ENCODE assay signal across 8 cellular contexts in the genomic region with DNA sequence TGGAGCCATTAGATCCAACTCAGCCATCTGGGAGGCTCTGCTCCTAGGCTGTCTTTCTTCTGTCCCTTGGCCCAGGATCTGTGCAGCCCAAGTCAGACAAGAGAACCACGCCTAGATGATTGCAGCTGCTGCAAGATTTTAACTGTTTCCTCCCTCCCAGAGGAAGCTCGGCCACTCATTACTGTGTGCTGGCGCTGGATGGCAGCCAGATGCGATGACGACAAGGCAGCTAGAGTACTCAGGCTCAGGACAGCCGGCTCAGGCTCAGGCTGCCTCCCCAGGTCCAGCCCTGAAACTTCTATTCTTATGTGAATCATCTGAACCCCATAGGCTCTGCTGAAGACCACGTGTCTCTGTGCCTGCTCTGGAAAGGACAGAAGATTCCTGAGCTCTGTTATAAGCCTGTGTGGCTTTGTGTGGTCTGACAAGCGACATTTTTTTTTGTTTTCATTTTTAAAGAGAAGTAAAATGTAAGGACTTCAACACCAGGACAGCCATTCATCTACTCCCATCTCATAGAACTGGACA. TPM values are rescaled to one million over a fixed set of nuclear protein-coding genes. Genes with fewer than 3 reads are reported as not detected.
DNase-seq lines count a peak whose midpoint lies in the region; ATAC-seq and TF ChIP-seq lines count a peak whose summit lies in the region.

No MANE protein-coding gene starts in this region.

- peak overlapping the region; percentile 28 for H3K27ac Mint-ChIP-seq in activated naive CD4-positive, alpha-beta T cell treated with anti-CD3 and anti-CD28 coated beads, Interleukin-2, amount 10 ng/mL, durations not matched to agents 7 days and 5 days
- H3K27ac Mint-ChIP-seq in activated B cell treated with CpG ODN at 0.5 μM for 24 hours: no peak overlapping the region
- H3K27ac Mint-ChIP-seq in naive thymus-derived CD8-positive, alpha-beta T cell: peak overlapping the region in 5 of 10 donors; percentile 3 to 76 (median 56)

- H3K27me3 Mint-ChIP-seq in activated naive CD4-positive, alpha-beta T cell treated with anti-CD3 and anti-CD28 coated beads, Interleukin-2, amount 10 ng/mL, durations not matched to agents 7 days and 5 days: no peaks in the 10 kb centered on the region
- H3K27me3 Mint-ChIP-seq in activated B cell treated with CpG ODN at 0.5 μM for 24 hours: no peaks in the 10 kb centered on the region
- H3K27me3 Mint-ChIP-seq in naive thymus-derived CD8-positive, alpha-beta T cell: no peaks in the 10 kb centered on the region

- ATAC-seq in HG03064 (IDR thresholded peaks at IDR 0.05; ENCODE audit: low read depth, unreplicated experiment) (peak; percentile 84), activated B cell treated with CpG ODN at 0.5 μM for 24 hours (ENCODE audit: low read depth) (peak; percentile 14)
- ATAC-seq in naive thymus-derived CD8-positive, alpha-beta T cell: peak; percentile 28 to 54

- no peak for TF ChIP-seq CTCF in activated B cell treated with CpG ODN at 0.5 μM for 24 hours (IDR thresholded peaks at IDR 0.05)
- TF ChIP-seq CTCF in fibroblast of mammary gland (conservative IDR thresholded peaks at IDR 0.05; ENCODE audit: control insufficient read depth, insufficient read depth, low read depth, low read length): peak; percentile 0

- intact Hi-C loops in activated B cell treated with CpG ODN at 0.5 μM for 24 hours (cut with micrococcal nuclease): no loop called here

- no peaks in the 10 kb centered on the region for H3K36me3 Mint-ChIP-seq in activated naive CD4-positive, alpha-beta T cell treated with anti-CD3 and anti-CD28 coated beads, Interleukin-2, amount 10 ng/mL, durations not matched to agents 7 days and 5 days
- H3K36me3 Mint-ChIP-seq in activated B cell treated with CpG ODN at 0.5 μM for 24 hours (ENCODE audit: low read depth): no peaks in the 10 kb centered on the region
- peaks cover 0 to 15% (median 4%) of the 10 kb centered on the region in 3 donors for H3K36me3 Mint-ChIP-seq in naive thymus-derived CD8-positive, alpha-beta T cell

- peak overlapping the region; percentile 85 for H3K4me3 ChIP-seq in fibroblast of mammary gland (ENCODE audit: control insufficient read depth, low read depth, low read length)

- peaks cover 18% of the 10 kb centered on the region for H3K4me1 Mint-ChIP-seq in activated naive CD4-positive, alpha-beta T cell treated with anti-CD3 and anti-CD28 coated beads, Interleukin-2, amount 10 ng/mL, durations not matched to agents 7 days and 5 days
- peaks cover 3% of the 10 kb centered on the region for H3K4me1 Mint-ChIP-seq in activated B cell treated with CpG ODN at 0.5 μM for 24 hours
- peaks cover 4 to 22% (median 7%) of the 10 kb centered on the region in 4 donors for H3K4me1 Mint-ChIP-seq in naive thymus-derived CD8-positive, alpha-beta T cell

- DNase-seq in activated naive CD4-positive, alpha-beta T cell treated with anti-CD3 and anti-CD28 coated beads, Interleukin-2, amount 10 ng/mL, durations not matched to agents 7 days and 5 days: peak; percentile 54
- DNase-seq in activated naive CD4-positive, alpha-beta T cell treated with anti-CD3 and anti-CD28 coated beads, Interleukin-2, amount 50 U/mL, for 16 hours: no peak
- DNase-seq in NCI-H2196 (lab: John Stamatoyannopoulos, UW; ENCODE audit: unreplicated experiment) (peak; percentile 78), activated B cell treated with CpG ODN at 0.5 μM for 24 hours (no peak), fibroblast of mammary gland (ENCODE audit: low read depth) (peak; percentile 99), ureter (ENCODE audit: low spot score) (peak; percentile 96)
- peak in 2 of 10 donors; percentile 1 to 8 for DNase-seq in naive thymus-derived CD8-positive, alpha-beta T cell

- CTCF ChIA-PET in activated naive CD4-positive, alpha-beta T cell treated with anti-CD3 and anti-CD28 coated beads, Interleukin-2, amount 10 ng/mL, durations not matched to agents 7 days and 5 days (lab: Charles Lee): interaction anchor here (0.6 kb wide), 1 partner anchor 47 kb away, joined by 3 read pairs; no protein-coding TSS in a partner anchor
- CTCF ChIA-PET in activated B cell treated with CpG ODN at 0.5 μM for 24 hours (lab: Charles Lee): no interaction called here

- POLR2A ChIA-PET in activated B cell treated with CpG ODN at 0.5 μM for 24 hours (lab: Charles Lee): interaction anchor here (0.6 kb wide), 1 partner anchor 28 kb away, joined by 3 read pairs; no protein-coding TSS in a partner anchor
- POLR2A ChIA-PET in naive thymus-derived CD8-positive, alpha-beta T cell (lab: Charles Lee): no interaction called here

- H3K4me3 Mint-ChIP-seq in activated naive CD4-positive, alpha-beta T cell treated with anti-CD3 and anti-CD28 coated beads, Interleukin-2, amount 10 ng/mL, durations not matched to agents 7 days and 5 days: peak overlapping the region; percentile 26
- no peak overlapping the region for H3K4me3 Mint-ChIP-seq in activated B cell treated with CpG ODN at 0.5 μM for 24 hours
- H3K4me3 Mint-ChIP-seq in naive thymus-derived CD8-positive, alpha-beta T cell: peak overlapping the region in 8 of 10 donors; percentile 8 to 66 (median 40)

- H3K9me3 Mint-ChIP-seq in activated naive CD4-positive, alpha-beta T cell treated with anti-CD3 and anti-CD28 coated beads, Interleukin-2, amount 10 ng/mL, durations not matched to agents 7 days and 5 days: no peaks in the 10 kb centered on the region
- no peaks in the 10 kb centered on the region for H3K9me3 Mint-ChIP-seq in activated B cell treated with CpG ODN at 0.5 μM for 24 hours
- no peaks in the 10 kb centered on the region for H3K9me3 Mint-ChIP-seq in naive thymus-derived CD8-positive, alpha-beta T cell

RNA-seq across cellular contexts. Expression of gene FBXW10B, which starts 32.1 kb away (rescaled TPM):
- total RNA-seq in activated B cell treated with CpG ODN at 0.5 μM for 24 hours: 0.20 and 0.62 TPM in 2 replicates
- under 1 TPM; 0.62 to 0.77 TPM for total RNA-seq in naive thymus-derived CD8-positive, alpha-beta T cell
- not detected for polyA plus RNA-seq in naive thymus-derived CD8-positive, alpha-beta T cell
- 15.4 TPM for total RNA-seq in ureter

RNA-seq across cellular contexts. Expression of gene TRIM16, which starts 32.5 kb away (rescaled TPM):
- total RNA-seq in activated B cell treated with CpG ODN at 0.5 μM for 24 hours (8.5 and 9.7 TPM in 2 replicates), ureter (68.6 TPM)
- total RNA-seq in naive thymus-derived CD8-positive, alpha-beta T cell: 1 to 10 TPM; 6.8 to 8.6 TPM
- 1 to 10 TPM; 1.3 to 4.8 (median 2.6) TPM for polyA plus RNA-seq in naive thymus-derived CD8-positive, alpha-beta T cell

RNA-seq across cellular contexts. Expression of gene ZNF286A, which starts 47.9 kb away (rescaled TPM):
- 24.9 and 27.0 TPM in 2 replicates for total RNA-seq in activated B cell treated with CpG ODN at 0.5 μM for 24 hours
- 10 to 100 TPM; 27.5 to 32.3 TPM for total RNA-seq in naive thymus-derived CD8-positive, alpha-beta T cell
- 10 to 100 TPM; 13.8 to 22.0 (median 16.8) TPM for polyA plus RNA-seq in naive thymus-derived CD8-positive, alpha-beta T cell
- 14.2 TPM for total RNA-seq in ureter

Comparison
In these comparisons a context has a peak if more than half of its experiments do, and no peak if none do; other contexts are left out.
1. DNase-seq: peak in activated naive CD4-positive, alpha-beta T cell treated with anti-CD3 and anti-CD28 coated beads, Interleukin-2, amount 10 ng/mL, durations not matched to agents 7 days and 5 days (single experiment), NCI-H2196 (single experiment), fibroblast of mammary gland (single experiment) and ureter (single experiment); none in activated naive CD4-positive, alpha-beta T cell treated with anti-CD3 and anti-CD28 coated beads, Interleukin-2, amount 50 U/mL, for 16 hours (single experiment) and activated B cell treated with CpG ODN at 0.5 μM for 24 hours (single experiment).
2. ATAC-seq: peak in every context shown above with its lines; median percentile 84 in HG03064; 41 in naive thymus-derived CD8-positive, alpha-beta T cell; 14 in activated B cell treated with CpG ODN at 0.5 μM for 24 hours.